Comparison of ENCODE assay signal across 8 cellular contexts in the genomic region with DNA sequence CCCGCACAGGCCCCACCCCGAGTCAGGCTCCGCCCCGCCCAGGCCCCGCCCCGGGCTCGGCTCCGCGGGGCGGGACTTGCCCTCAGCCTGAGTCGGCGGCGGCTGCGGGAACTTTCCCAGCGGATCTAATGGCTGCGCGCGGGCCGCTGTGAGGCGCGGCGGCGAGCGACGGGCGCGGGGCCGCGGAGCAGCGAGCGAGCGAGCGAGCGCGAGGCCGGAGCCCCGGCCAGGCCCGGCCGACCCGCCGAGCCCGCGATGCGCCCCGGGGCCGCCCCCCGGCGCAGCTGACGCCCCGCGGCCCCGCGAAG. TPM values are rescaled to one million over a fixed set of nuclear protein-coding genes. Genes with fewer than 3 reads are reported as not detected.
DNase-seq lines count a peak whose midpoint lies in the region; ATAC-seq and TF ChIP-seq lines count a peak whose summit lies in the region.

A gene with protein sequence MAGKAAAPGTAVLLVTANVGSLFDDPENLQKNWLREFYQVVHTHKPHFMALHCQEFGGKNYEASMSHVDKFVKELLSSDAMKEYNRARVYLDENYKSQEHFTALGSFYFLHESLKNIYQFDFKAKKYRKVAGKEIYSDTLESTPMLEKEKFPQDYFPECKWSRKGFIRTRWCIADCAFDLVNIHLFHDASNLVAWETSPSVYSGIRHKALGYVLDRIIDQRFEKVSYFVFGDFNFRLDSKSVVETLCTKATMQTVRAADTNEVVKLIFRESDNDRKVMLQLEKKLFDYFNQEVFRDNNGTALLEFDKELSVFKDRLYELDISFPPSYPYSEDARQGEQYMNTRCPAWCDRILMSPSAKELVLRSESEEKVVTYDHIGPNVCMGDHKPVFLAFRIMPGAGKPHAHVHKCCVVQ (plus strand): TSS at position 75 of the 308 bp plus-strand sequence. CDS start 310 bp downstream, outside the sequence.

- intact Hi-C loops in T-helper 2 cell treated with Interferon-gamma antibody and Interleukin-4, amounts not matched to agents 100 ng/mL and 5 ng/mL, for 36 hours (cut with micrococcal nuclease): loop anchor here (1.0 to 5.0 kb wide), 10 partner anchors 14 to 725 kb away; partner anchors contain the start of genes DPYSL4, LRRC27, PPP2R2D and PWWP2B
- intact Hi-C loops in adrenal gland (cut with DNase I): loop anchor here in 1 of 2 donors (5.0 kb wide), 1 partner anchor 80 kb away; no protein-coding TSS in a partner anchor

- peaks cover 26 to 52% of the 10 kb centered on the region in 2 donors for H3K4me1 ChIP-seq in adrenal gland (replicated peaks in 1 of 2)
- peaks cover 37% of the 10 kb centered on the region for H3K4me1 ChIP-seq in iPS-20b (ENCODE audit: insufficient read depth, low read length)

- ATAC-seq in stimulated activated naive CD8-positive, alpha-beta T cell treated with anti-CD3 and anti-CD28 coated beads, Interleukin-15, amount 100 ng/mL, for 72 hours: no peak

- peak; percentile 70 to 83 for TF ChIP-seq POLR2A in adrenal gland (IDR thresholded peaks at IDR 0.05)

- 0 to 1% (median 0%) methylated on average over 16 to 53 of the region's 53 CpGs for WGBS in adrenal gland, 4 donors

- DNase-seq in T-helper 2 cell (no peak), adrenal gland (no peak), AG08396 (ENCODE audit: low spot score) (no peak)
- DNase-seq in stimulated activated naive CD8-positive, alpha-beta T cell treated with anti-CD3 and anti-CD28 coated beads, Interleukin-15, amount 100 ng/mL, for 72 hours: no peak
- no peak for DNase-seq in stimulated activated CD4-positive, alpha-beta T cell treated with anti-CD3 and anti-CD28 coated beads, Interleukin-12 subunit alpha, Interleukin-12 subunit beta, amount 100 ng/mL, for 4 hours
- DNase-seq in stimulated activated CD4-positive, alpha-beta T cell treated with anti-CD3 and anti-CD28 coated beads, Interleukin-2, amount 100 ng/mL, for 24 hours: no peak

- peaks cover 66% of the 10 kb centered on the region for H3K4me1 Mint-ChIP-seq in stimulated activated naive CD8-positive, alpha-beta T cell treated with anti-CD3 and anti-CD28 coated beads, Interleukin-15, amount 100 ng/mL, for 72 hours

- H3K9ac ChIP-seq in iPS-20b (ENCODE audit: low read depth, low read length): peak within 1 kb of the TSS; percentile 67; the same call in 1 of the 2 replicates

- H3K27ac Mint-ChIP-seq in stimulated activated naive CD8-positive, alpha-beta T cell treated with anti-CD3 and anti-CD28 coated beads, Interleukin-15, amount 100 ng/mL, for 72 hours: peak within 1 kb of the TSS; percentile 66 to 88

- H3K9me3 ChIP-seq in adrenal gland (replicated peaks in 1 of 3): no peaks in the 10 kb centered on the region
- no peaks in the 10 kb centered on the region for H3K9me3 ChIP-seq in iPS-20b (ENCODE audit: insufficient read depth, low read depth, low read length)

- H3K27me3 Mint-ChIP-seq in stimulated activated naive CD8-positive, alpha-beta T cell treated with anti-CD3 and anti-CD28 coated beads, Interleukin-15, amount 100 ng/mL, for 72 hours: no peaks in the 10 kb centered on the region

- no peaks in the 10 kb centered on the region for H3K9me3 Mint-ChIP-seq in stimulated activated naive CD8-positive, alpha-beta T cell treated with anti-CD3 and anti-CD28 coated beads, Interleukin-15, amount 100 ng/mL, for 72 hours

- no peak for TF ChIP-seq CTCF in adrenal gland (IDR thresholded peaks at IDR 0.05)

- peak within 1 kb of the TSS; percentile 95 to 99 for H3K4me3 Mint-ChIP-seq in stimulated activated naive CD8-positive, alpha-beta T cell treated with anti-CD3 and anti-CD28 coated beads, Interleukin-15, amount 100 ng/mL, for 72 hours

- H3K27ac ChIP-seq in adrenal gland (peak within 1 kb of the TSS; percentile 53 to 90 (median 76)), iPS-20b (ENCODE audit: low read length) (no peak within 1 kb of the TSS)

- H3K4me3 ChIP-seq in adrenal gland (peak within 1 kb of the TSS in 3 of 4 donors; percentile 28 to 82 (median 57)), iPS-20b (ENCODE audit: low read length) (peak within 1 kb of the TSS; percentile 81)

- H3K27me3 ChIP-seq in adrenal gland: no peaks in the 10 kb centered on the region
- peaks cover 35% of the 10 kb centered on the region for H3K27me3 ChIP-seq in iPS-20b (ENCODE audit: insufficient read depth, low read length)

- no peaks in the 10 kb centered on the region for H3K36me3 ChIP-seq in adrenal gland (replicated peaks in 1 of 2)
- no peaks in the 10 kb centered on the region for H3K36me3 ChIP-seq in iPS-20b (ENCODE audit: insufficient read depth, low read depth, low read length)

RNA-seq across cellular contexts. Expression of the gene that starts here (rescaled TPM):
- 10.4 and 11.6 TPM in 2 replicates for total RNA-seq in T-helper 2 cell treated with Interferon-gamma antibody and Interleukin-4, amounts not matched to agents 100 ng/mL and 5 ng/mL, for 36 hours
- total RNA-seq in adrenal gland: 10 to 100 TPM; 25.9 to 62.9 (median 42.6) TPM
- 10 to 100 TPM; 13.5 to 15.3 (median 14.1) TPM for polyA plus RNA-seq in adrenal gland
